In genomic region chr17:31068291-31068690, GRCh38 we compare ENCODE assay signal across 8 cellular contexts. TPM values are rescaled to one million over a fixed set of nuclear protein-coding genes. Genes with fewer than 3 reads are reported as not detected.
A peak's percentile ranks its signal among the peaks of the same experiment; 100 is the strongest.
DNase-seq lines count a peak whose midpoint lies in the region; ATAC-seq and TF ChIP-seq lines count a peak whose summit lies in the region.

No MANE protein-coding gene starts in this region.

- no peaks in the 10 kb centered on the region for H3F3A ChIP-seq in OCI-LY1 (ENCODE audit: insufficient read depth, low read length)

- H3K4me3 Mint-ChIP-seq in activated T-cell treated with anti-CD3 and anti-CD28 coated beads, Interleukin-2, amount 50 U/mL, for 24 hours = no peak overlapping the region

- no peak overlapping the region for H3K27ac Mint-ChIP-seq in activated T-cell treated with anti-CD3 and anti-CD28 coated beads, Interleukin-2, amount 50 U/mL, for 24 hours

- H4K20me1 ChIP-seq in OCI-LY1 (ENCODE audit: insufficient read depth, low read length) = no peaks in the 10 kb centered on the region

- H3K4me1 ChIP-seq in cardiac muscle cell (ENCODE audit: low read depth) (peaks cover 16% of the 10 kb centered on the region), OCI-LY1 (ENCODE audit: insufficient read depth, low read length, severe bottlenecking) (peaks cover 6% of the 10 kb centered on the region)

- H3K4me2 ChIP-seq in OCI-LY1 (ENCODE audit: low read length) = no peak overlapping the region

- no peaks in the 10 kb centered on the region for H3K9me3 Mint-ChIP-seq in activated T-cell treated with anti-CD3 and anti-CD28 coated beads, Interleukin-2, amount 50 U/mL, for 24 hours

- H3K79me2 ChIP-seq in OCI-LY1 (ENCODE audit: insufficient read depth, low read length) = no peaks in the 10 kb centered on the region

- DNase-seq in cardiac muscle cell (ENCODE audit: low read depth in 1 of 2, low spot score in 1 of 2) = peak in 1 of 2 donors; percentile 56
- no peak for DNase-seq in Right ventricle myocardium inferior (ENCODE audit: missing footprints)
- DNase-seq in activated T-cell treated with anti-CD3 and anti-CD28 coated beads, Interleukin-2, amount 50 U/mL, for 24 hours = peak; percentile 52
- peak; percentile 47 for DNase-seq in left ventricle myocardium superior
- DNase-seq in stimulated activated CD4-positive, alpha-beta T cell treated with anti-CD3 and anti-CD28 coated beads, Interleukin-2, amount 100 ng/mL, for 24 hours = peak; percentile 47 to 66
- DNase-seq in OCI-M2 (lab: John Stamatoyannopoulos, UW; ENCODE audit: unreplicated experiment) = no peak

- H3K9me3 ChIP-seq in cardiac muscle cell (ENCODE audit: low read depth) = no peaks in the 10 kb centered on the region
- H3K9me3 ChIP-seq in OCI-LY1 (ENCODE audit: low read length) = no peaks in the 10 kb centered on the region

- no peaks in the 10 kb centered on the region for H3K27me3 Mint-ChIP-seq in activated T-cell treated with anti-CD3 and anti-CD28 coated beads, Interleukin-2, amount 50 U/mL, for 24 hours

- intact Hi-C loops in Right ventricle myocardium inferior (cut with DNase I) = no loop called here
- intact Hi-C loops in left ventricle myocardium superior (cut with micrococcal nuclease) = no loop called here

- H3K9me2 ChIP-seq in OCI-LY1 (ENCODE audit: low read depth, low read length) = no peaks in the 10 kb centered on the region

- H3K4me1 Mint-ChIP-seq in activated T-cell treated with anti-CD3 and anti-CD28 coated beads, Interleukin-2, amount 50 U/mL, for 24 hours (ENCODE audit: low read depth) = peaks cover 3% of the 10 kb centered on the region

- no peak overlapping the region for H2AFZ ChIP-seq in OCI-LY1 (ENCODE audit: low read length)

- H3K27me3 ChIP-seq in cardiac muscle cell (no peaks in the 10 kb centered on the region), OCI-LY1 (ENCODE audit: insufficient read depth, low read length) (no peaks in the 10 kb centered on the region)

- H3K36me3 Mint-ChIP-seq in activated T-cell treated with anti-CD3 and anti-CD28 coated beads, Interleukin-2, amount 50 U/mL, for 24 hours (ENCODE audit: low read depth) = no peaks in the 10 kb centered on the region

- H3K4me3 ChIP-seq in cardiac muscle cell (no peak overlapping the region), OCI-LY1 (ENCODE audit: low read depth, low read length, poor library complexity, severe bottlenecking) (no peak overlapping the region)

- TF ChIP-seq CTCF in cardiac muscle cell (IDR thresholded peaks at IDR 0.05; ENCODE audit: low read depth, low read length) (peak; percentile 53), OCI-LY1 (IDR thresholded peaks at IDR 0.05; ENCODE audit: low read length) (peak; percentile 95)

- no peaks in the 10 kb centered on the region for H3K36me3 ChIP-seq in cardiac muscle cell
- no peaks in the 10 kb centered on the region for H3K36me3 ChIP-seq in OCI-LY1 (ENCODE audit: insufficient read depth, low read length)

- H3K27ac ChIP-seq in cardiac muscle cell (peak overlapping the region; percentile 65), OCI-LY1 (ENCODE audit: low read depth, low read length, poor library complexity, severe bottlenecking) (no peak overlapping the region)

- ATAC-seq in Right ventricle myocardium inferior (no peak), left ventricle myocardium superior (peak; percentile 32), HG02938 (IDR thresholded peaks at IDR 0.05; ENCODE audit: unreplicated experiment) (no peak)

- no peak overlapping the region for H3K9ac ChIP-seq in OCI-LY1 (ENCODE audit: low read length)

RNA-seq across cellular contexts. Expression of gene NF1, which starts 26.5 kb away (rescaled TPM):
- total RNA-seq in cardiac muscle cell = 17.5 and 32.9 TPM in 2 replicates
- polyA plus RNA-seq in cardiac muscle cell = 17.7 and 20.2 TPM in 2 replicates
- total RNA-seq in Right ventricle myocardium inferior = 37.1 TPM
- 37.8 TPM for total RNA-seq in left ventricle myocardium superior

Comparison
In these comparisons a context has a peak if more than half of its experiments do, and no peak if none do; other contexts are left out.
1. DNase-seq: peak in activated T-cell treated with anti-CD3 and anti-CD28 coated beads, Interleukin-2, amount 50 U/mL, for 24 hours (single experiment), left ventricle myocardium superior (single experiment) and stimulated activated CD4-positive, alpha-beta T cell treated with anti-CD3 and anti-CD28 coated beads, Interleukin-2, amount 100 ng/mL, for 24 hours (2 of 2); none in Right ventricle myocardium inferior (single experiment) and OCI-M2 (single experiment).